Comparison of ENCODE assay signal across 8 cellular contexts in genomic region chr2:88055436-88056128, GRCh38. TPM values are rescaled to one million over a fixed set of nuclear protein-coding genes. Genes with fewer than 3 reads are reported as not detected.
A peak's percentile ranks its signal among the peaks of the same experiment; 100 is the strongest.
DNase-seq lines count a peak whose midpoint lies in the region; ATAC-seq and TF ChIP-seq lines count a peak whose summit lies in the region.

TSS of gene KRCC1 (minus strand) at chr2:88055783. CDS start at chr2:88028563, 27,220 bp downstream.

- H3K27ac ChIP-seq in left ventricle myocardium inferior (replicated peaks) (peak within 1 kb of the TSS; percentile 99), upper lobe of right lung (peak within 1 kb of the TSS; percentile 96)

- peak within 1 kb of the TSS; percentile 98 for H3K4me3 Mint-ChIP-seq in T-helper 1 cell treated with Interleukin-12 subunit alpha and Interleukin-12 subunit beta and Interleukin-4 antibody, amounts not matched to agents 30 μg/mL and 1 μg/mL, for 36 hours
- peak within 1 kb of the TSS; percentile 99 for H3K4me3 Mint-ChIP-seq in progenitor cell of endocrine pancreas (ENCODE audit: low read depth)

- H3K4me1 Mint-ChIP-seq in T-helper 1 cell treated with Interleukin-12 subunit alpha and Interleukin-12 subunit beta and Interleukin-4 antibody, amounts not matched to agents 30 μg/mL and 1 μg/mL, for 36 hours (ENCODE audit: low read depth), result peaks cover 45% of the 10 kb centered on the region
- H3K4me1 Mint-ChIP-seq in progenitor cell of endocrine pancreas (ENCODE audit: low read depth), result peaks cover 27% of the 10 kb centered on the region

- H3K4me1 ChIP-seq in left ventricle myocardium inferior (peaks cover 50% of the 10 kb centered on the region), upper lobe of right lung (peaks cover 26% of the 10 kb centered on the region)

- intact Hi-C loops in left ventricle myocardium inferior (cut with micrococcal nuclease), result no loop called here
- intact Hi-C loops in upper lobe of right lung (cut with DNase I), result no loop called here

- peak; percentile 87 for DNase-seq in NCI-H1694 treated with DMSO at 0.1 percent for 48 hours (lab: John Stamatoyannopoulos, UW)
- DNase-seq in amniotic stem cell (lab: John Stamatoyannopoulos, UW), result peak; percentile 74
- DNase-seq in left ventricle myocardium inferior, result peak; percentile 97
- DNase-seq in progenitor cell of endocrine pancreas (ENCODE audit: low spot score, unreplicated experiment), result peak; percentile 88
- DNase-seq in upper lobe of right lung, result peak; percentile 98

- H3K36me3 ChIP-seq in left ventricle myocardium inferior (no peaks in the 10 kb centered on the region), upper lobe of right lung (no peaks in the 10 kb centered on the region)

- no peaks in the 10 kb centered on the region for H3K9me3 Mint-ChIP-seq in T-helper 1 cell treated with Interleukin-12 subunit alpha and Interleukin-12 subunit beta and Interleukin-4 antibody, amounts not matched to agents 30 μg/mL and 1 μg/mL, for 36 hours
- H3K9me3 Mint-ChIP-seq in progenitor cell of endocrine pancreas (ENCODE audit: low read depth), result no peaks in the 10 kb centered on the region

- H3K4me3 ChIP-seq in left ventricle myocardium inferior (peak within 1 kb of the TSS; percentile 95), upper lobe of right lung (peak within 1 kb of the TSS; percentile 70)

- peak; percentile 82 for ATAC-seq in GM18499 (IDR thresholded peaks at IDR 0.05; ENCODE audit: insufficient read depth, unreplicated experiment)
- peak; percentile 86 for ATAC-seq in HG02938 (IDR thresholded peaks at IDR 0.05; ENCODE audit: unreplicated experiment)
- peak; percentile 96 for ATAC-seq in upper lobe of right lung

- H3K9me3 ChIP-seq in left ventricle myocardium inferior (replicated peaks), result no peaks in the 10 kb centered on the region
- H3K9me3 ChIP-seq in upper lobe of right lung, result no peaks in the 10 kb centered on the region

- H3K36me3 Mint-ChIP-seq in T-helper 1 cell treated with Interleukin-12 subunit alpha and Interleukin-12 subunit beta and Interleukin-4 antibody, amounts not matched to agents 30 μg/mL and 1 μg/mL, for 36 hours (ENCODE audit: low read depth), result peaks cover 23% of the 10 kb centered on the region
- peaks cover 1% of the 10 kb centered on the region for H3K36me3 Mint-ChIP-seq in progenitor cell of endocrine pancreas (ENCODE audit: insufficient read depth)

- TF ChIP-seq CTCF in left ventricle myocardium inferior (IDR thresholded peaks at IDR 0.05; ENCODE audit: borderline replicate concordance) (peak; percentile 20), progenitor cell of endocrine pancreas (IDR thresholded peaks at IDR 0.05; ENCODE audit: unreplicated experiment) (no peak), upper lobe of right lung (IDR thresholded peaks at IDR 0.05) (no peak)

- H3K27me3 Mint-ChIP-seq in T-helper 1 cell treated with Interleukin-12 subunit alpha and Interleukin-12 subunit beta and Interleukin-4 antibody, amounts not matched to agents 30 μg/mL and 1 μg/mL, for 36 hours (ENCODE audit: low read depth), result no peaks in the 10 kb centered on the region
- H3K27me3 Mint-ChIP-seq in progenitor cell of endocrine pancreas, result no peaks in the 10 kb centered on the region

- H3K27ac Mint-ChIP-seq in T-helper 1 cell treated with Interleukin-12 subunit alpha and Interleukin-12 subunit beta and Interleukin-4 antibody, amounts not matched to agents 30 μg/mL and 1 μg/mL, for 36 hours, result peak within 1 kb of the TSS; percentile 98
- peak within 1 kb of the TSS; percentile 96 for H3K27ac Mint-ChIP-seq in progenitor cell of endocrine pancreas

- H3K27me3 ChIP-seq in left ventricle myocardium inferior (ENCODE audit: low read depth) (no peaks in the 10 kb centered on the region), upper lobe of right lung (no peaks in the 10 kb centered on the region)

RNA-seq across cellular contexts. Expression of gene KRCC1, which starts in this region (rescaled TPM):
- total RNA-seq in left ventricle myocardium inferior, result 21.2 TPM
- 16.2 and 16.7 TPM in 2 replicates for total RNA-seq in progenitor cell of endocrine pancreas
- 18.9 TPM for total RNA-seq in upper lobe of right lung

Comparison
In these comparisons a context has a peak if more than half of its experiments do, and no peak if none do; other contexts are left out.
1. Peak in every context shown above with its lines: DNase-seq, ATAC-seq, H3K4me3 ChIP-seq and H3K27ac ChIP-seq.